11 cellular contexts compared by ENCODE assay signal in genomic region chr15:66863382-66864085, GRCh38.
DNase-seq lines count a peak whose midpoint lies in the region; ATAC-seq, FAIRE-seq and TF ChIP-seq lines count a peak whose summit lies in the region.
"Had no signal": no experiment of that assay in that cellular context is flagged by ENCODE, and none has a peak within 500 bp of the region (broad histone marks: within the 10 kb centered on the region; RNA-seq: fewer than 3 reads in every experiment).

No MANE protein-coding gene starts in this region.

- no peak overlapping the region for H3K4me2 ChIP-seq in KMS-11

- CTCF ChIA-PET in GM10248 (lab: Yijun Ruan, JAX): interaction anchor here (0.6 to 2.4 kb wide), 11 partner anchors 12 to 260 kb away, joined by 3 to 21 read pairs (median 4); no protein-coding TSS in a partner anchor

- H3K27me3 ChIP-seq in KMS-11 (ENCODE audit: insufficient read depth, low read depth): no peaks in the 10 kb centered on the region
- no peaks in the 10 kb centered on the region for H3K27me3 ChIP-seq in pancreas
- H3K27me3 ChIP-seq in lower lobe of right lung (ENCODE audit: low read depth): no peaks in the 10 kb centered on the region

- H3K4me1 ChIP-seq in KMS-11 (ENCODE audit: low read depth, poor library complexity, severe bottlenecking): no peaks in the 10 kb centered on the region
- no peaks in the 10 kb centered on the region for H3K4me1 ChIP-seq in pancreas
- peaks cover 10% of the 10 kb centered on the region for H3K4me1 ChIP-seq in lower lobe of right lung

- no peaks in the 10 kb centered on the region for H4K20me1 ChIP-seq in KMS-11 (ENCODE audit: insufficient read depth)

- ATAC-seq in pancreas: peak in 3 of 4 donors; percentile 7 to 14 (median 12)
- no peak for ATAC-seq in activated CD4-positive, CD25-positive, alpha-beta regulatory T cell treated with anti-CD3 and anti-CD28 coated beads, Interleukin-2, amount 50 U/mL, for 24 hours
- ATAC-seq in lower lobe of right lung: no peak

- intact Hi-C loops in pancreas (cut with DNase I): no loop called here
- intact Hi-C loops in lower lobe of right lung (cut with DNase I): no loop called here

- TF ChIP-seq CTCF in GM10248 (IDR thresholded peaks at IDR 0.05; ENCODE audit: control extremely low read depth, extremely low read depth, low read depth, missing control alignments) (no peak), KMS-11 (conservative IDR thresholded peaks at IDR 0.05; ENCODE audit: low read depth, low read length) (no peak), coronary artery (IDR thresholded peaks at IDR 0.05) (no peak), pancreas (IDR thresholded peaks at IDR 0.05) (no peak), lower lobe of right lung (IDR thresholded peaks at IDR 0.05) (no peak)

- no peak overlapping the region for H3K27ac ChIP-seq in KMS-11
- H3K27ac ChIP-seq in coronary artery: no peak overlapping the region
- H3K27ac ChIP-seq in pancreas: no peak overlapping the region
- H3K27ac ChIP-seq in lower lobe of right lung: no peak overlapping the region
- H3K27ac ChIP-seq: parathyroid adenoma, SK-N-MC had no signal

- DNase-seq in GM10248 (ENCODE audit: extremely low spot score): peak; percentile 3
- DNase-seq in coronary artery (ENCODE audit: low spot score): peak; percentile 69
- DNase-seq in pancreas: no peak
- no peak for DNase-seq in DMS 273 (lab: John Stamatoyannopoulos, UW; ENCODE audit: unreplicated experiment)
- DNase-seq in middle frontal gyrus (ENCODE audit: extremely low spot score, low spot score): no peak
- DNase-seq in lower lobe of right lung: no peak
- DNase-seq: DMS 273 treated with DMSO at 0.1 percent for 48 hours had no signal

- H3K36me3 ChIP-seq in KMS-11 (ENCODE audit: insufficient read depth) (no peaks in the 10 kb centered on the region), pancreas (no peaks in the 10 kb centered on the region), lower lobe of right lung (no peaks in the 10 kb centered on the region)

- H3K9me3 ChIP-seq in pancreas: no peaks in the 10 kb centered on the region
- H3K9me3 ChIP-seq in lower lobe of right lung: no peaks in the 10 kb centered on the region

- 0 out of 2 replicates have a peak overlapping the region, but pooled peaks have one; percentile 61 for H2AFZ ChIP-seq in KMS-11 (ENCODE audit: low read depth)
- H2AFZ ChIP-seq: parathyroid adenoma had no signal

- POLR2A ChIA-PET in GM10248 (lab: Yijun Ruan, JAX): no interaction called here

- no peak for FAIRE-seq in pancreas (lab: Jason Lieb, UNC)

- no peak overlapping the region for H3K9ac ChIP-seq in KMS-11
- H3K9ac ChIP-seq: parathyroid adenoma had no signal

- no peaks in the 10 kb centered on the region for H3K79me2 ChIP-seq in KMS-11 (ENCODE audit: insufficient read depth, low read depth)
- H3K79me2 ChIP-seq: parathyroid adenoma had no signal

- no peak overlapping the region for H3K4me3 ChIP-seq in KMS-11 (IDR thresholded peaks at IDR 0.05; ENCODE audit: insufficient read depth, low read depth, low read length)
- no peak overlapping the region for H3K4me3 ChIP-seq in coronary artery
- no peak overlapping the region for H3K4me3 ChIP-seq in pancreas
- no peak overlapping the region for H3K4me3 ChIP-seq in lower lobe of right lung
- H3K4me3 ChIP-seq: SK-N-MC had no signal

- WGBS in pancreas, 2 donors: 74 to 80% methylated on average over 2 of the region's 2 CpGs

Comparison
In these comparisons a context has a peak if more than half of its experiments do, and no peak if none do; other contexts are left out.
1. DNase-seq: peak in GM10248 (single experiment) and coronary artery (single experiment); none in pancreas (0 of 6), DMS 273 (single experiment), middle frontal gyrus (single experiment) and lower lobe of right lung (single experiment).
2. ATAC-seq: peak in pancreas (3 of 4); none in activated CD4-positive, CD25-positive, alpha-beta regulatory T cell treated with anti-CD3 and anti-CD28 coated beads, Interleukin-2, amount 50 U/mL, for 24 hours (0 of 2) and lower lobe of right lung (0 of 2).